Comparison of ENCODE assay signal across 8 cellular contexts in genomic region chr5:37734114-37734513, GRCh38.
"Had no signal": no experiment of that assay in that cellular context is flagged by ENCODE, and none has a peak within 500 bp of the region (broad histone marks: within the 10 kb centered on the region; RNA-seq: fewer than 3 reads in every experiment).

No MANE protein-coding gene starts in this region.

- FAIRE-seq: H1, HTR-8/SVneo had no signal

- H3K4me2 ChIP-seq: GM23338 had no signal

- ATAC-seq: GM23338 had no signal

- H3K27ac ChIP-seq: KMS-11 had no signal

- H3K4me3 ChIP-seq: GM23338 had no signal

- DNase-seq: H9, HCEC 1CT, Karpas-422, KBM-7 had no signal

- H3K9ac ChIP-seq: KMS-11 had no signal

- H2AFZ ChIP-seq: GM23338 had no signal
